In genomic region chr20:38680492-38681118, GRCh38 we compare ENCODE assay signal across 9 cellular contexts. TPM values are rescaled to one million over a fixed set of nuclear protein-coding genes. Genes with fewer than 3 reads are reported as not detected.
DNase-seq lines count a peak whose midpoint lies in the region; ATAC-seq, FAIRE-seq and TF ChIP-seq lines count a peak whose summit lies in the region.
"Had no signal": no experiment of that assay in that cellular context is flagged by ENCODE, and none has a peak within 500 bp of the region (broad histone marks: within the 10 kb centered on the region; RNA-seq: fewer than 3 reads in every experiment).

No MANE protein-coding gene starts in this region.

- no peaks in the 10 kb centered on the region for H3K79me2 ChIP-seq in GM23338 (replicated peaks; ENCODE audit: insufficient read depth)
- H3K79me2 ChIP-seq in K562 (ENCODE audit: control insufficient read depth, insufficient read depth, low read length), result no peaks in the 10 kb centered on the region

- ATAC-seq in GM23338 (peak; percentile 98), K562 (peak; percentile 76), GM21619 (IDR thresholded peaks at IDR 0.05; ENCODE audit: unreplicated experiment) (no peak), GM18517 (IDR thresholded peaks at IDR 0.05; ENCODE audit: unreplicated experiment) (no peak), upper lobe of left lung (ENCODE audit: low FRiP score in 2 of 2) (no peak)

- WGBS in K562 (ENCODE audit: insufficient coverage, low coverage, missing lambda C conversion rate), result 1% methylated on average over 6 of the region's 6 CpGs
- 45 to 60% methylated on average over 5 to 6 of the region's 6 CpGs for WGBS in upper lobe of left lung, 2 donors

- H4K20me1 ChIP-seq in GM23338 (replicated peaks; ENCODE audit: insufficient read depth) (peaks cover 17% of the 10 kb centered on the region; the same call in 1 of the 2 replicates), K562 (replicated peaks; ENCODE audit: control insufficient read depth, insufficient read depth, low read length) (no peaks in the 10 kb centered on the region)

- H3K36me3 ChIP-seq in GM23338 (ENCODE audit: insufficient read depth), result no peaks in the 10 kb centered on the region
- H3K36me3 ChIP-seq in K562 (ENCODE audit: control insufficient read depth, insufficient read depth, low read length), result no peaks in the 10 kb centered on the region
- no peaks in the 10 kb centered on the region for H3K36me3 ChIP-seq in upper lobe of left lung
- H3K36me3 ChIP-seq: tibial artery had no signal

- H3K9me3 Mint-ChIP-seq in GM23338, result no peaks in the 10 kb centered on the region
- no peaks in the 10 kb centered on the region for H3K9me3 Mint-ChIP-seq in nephron progenitor cell
- H3K9me3 Mint-ChIP-seq: nephron had no signal

- POLR2A ChIA-PET in K562 (lab: Yijun Ruan, JAX), result interaction anchor here (0.6 to 1.8 kb wide), 3 partner anchors 12 to 28 kb away, joined by 3 to 8 read pairs (median 3); no protein-coding TSS in a partner anchor

- H3K27me3 ChIP-seq in GM23338 (ENCODE audit: insufficient read depth) (peaks cover 30% of the 10 kb centered on the region), K562 (ENCODE audit: control insufficient read depth in 2 of 2, insufficient read depth in 2 of 2, low read length in 2 of 2) (no peaks in the 10 kb centered on the region; a peak in 1 of 5 replicates), upper lobe of left lung (no peaks in the 10 kb centered on the region)

- H3K4me1 Mint-ChIP-seq in GM23338 (no peaks in the 10 kb centered on the region), nephron progenitor cell (no peaks in the 10 kb centered on the region)
- H3K4me1 Mint-ChIP-seq: nephron had no signal

- TF ChIP-seq CTCF in GM23338 (conservative IDR thresholded peaks at IDR 0.05; ENCODE audit: low read depth in 2 of 2), result no peak
- no peak for TF ChIP-seq CTCF in NB4 (IDR thresholded peaks at IDR 0.05; ENCODE audit: low read depth, low read length)
- TF ChIP-seq CTCF in K562 (IDR thresholded peaks at IDR 0.05 in 2 of 3, conservative IDR thresholded peaks at IDR 0.05 in 1 of 3; ENCODE audit: insufficient read depth in 2 of 3, low read depth in 1 of 3, low read length in 3 of 3), result no peak
- TF ChIP-seq CTCF in nephron progenitor cell (IDR thresholded peaks at IDR 0.05), result no peak
- TF ChIP-seq CTCF in upper lobe of left lung (IDR thresholded peaks at IDR 0.05), result no peak

- intact Hi-C loops in K562 (cut with micrococcal nuclease), result no loop called here

- H3K4me2 ChIP-seq in GM23338, result no peak overlapping the region
- H3K4me2 ChIP-seq in K562 (ENCODE audit: insufficient read depth, low read length), result no peak overlapping the region

- H3K27ac ChIP-seq in GM23338 (ENCODE audit: low read depth) (no peak overlapping the region), K562 (ENCODE audit: extremely low read depth, low read depth, low read length) (no peak overlapping the region), upper lobe of left lung (no peak overlapping the region)
- H3K27ac ChIP-seq: tibial artery had no signal

- no peaks in the 10 kb centered on the region for H3K4me1 ChIP-seq in GM23338 (ENCODE audit: insufficient read depth)
- no peaks in the 10 kb centered on the region; a peak in 1 of 5 replicates for H3K4me1 ChIP-seq in K562 (replicated peaks in 1 of 2; ENCODE audit: control insufficient read depth in 2 of 2, insufficient read depth in 2 of 2, low read length in 2 of 2)
- H3K4me1 ChIP-seq in upper lobe of left lung, result no peaks in the 10 kb centered on the region
- H3K4me1 ChIP-seq: tibial artery had no signal

- no peak for TF ChIP-seq RAD21 in K562 (CRISPR knock-in tag; conservative IDR thresholded peaks at IDR 0.05 in 1 of 2, IDR thresholded peaks at IDR 0.05 in 1 of 2)

- DNase-seq in GM23338 (ENCODE audit: low spot score) (peak; percentile 78), NB4 (ENCODE audit: low read depth) (peak; percentile 59), K562 (ENCODE audit: extremely low read depth in 1 of 4, low spot score in 3 of 4) (peak; percentile 29 to 50 (median 40)), nephron progenitor cell (peak; percentile 84), upper lobe of left lung (no peak)

- no TSS peak for BruUV-seq in K562 (replicated peaks; lab: Mats Ljungman, UMichigan)

- no peaks in the 10 kb centered on the region for H3F3A ChIP-seq in GM23338 (replicated peaks; ENCODE audit: low read depth)

- no peak overlapping the region for H3K4me3 Mint-ChIP-seq in GM23338
- no peak overlapping the region for H3K4me3 Mint-ChIP-seq in nephron progenitor cell
- H3K4me3 Mint-ChIP-seq: nephron had no signal

- CTCF ChIA-PET in K562 (lab: Yijun Ruan, JAX; ENCODE audit: low intra/inter-chr PET ratio), result no interaction called here

- H3K4me3 ChIP-seq in GM23338 (no peak overlapping the region), NB4 (ENCODE audit: low read depth, low read length) (no peak overlapping the region), K562 (no peak overlapping the region), upper lobe of left lung (no peak overlapping the region)
- H3K4me3 ChIP-seq: tibial artery had no signal

- H3K27me3 Mint-ChIP-seq in GM23338 (ENCODE audit: insufficient read depth, low read depth, poor library complexity) (peaks cover 1% of the 10 kb centered on the region), nephron progenitor cell (ENCODE audit: low read depth, poor library complexity) (peaks cover 81% of the 10 kb centered on the region)

- FAIRE-seq in K562 (lab: Jason Lieb, UNC), result peak; percentile 35

- H3K9me1 ChIP-seq in K562 (ENCODE audit: control insufficient read depth, insufficient read depth, low read length), result no peaks in the 10 kb centered on the region

- H3K36me3 Mint-ChIP-seq in GM23338 (ENCODE audit: low read depth) (no peaks in the 10 kb centered on the region), nephron progenitor cell (ENCODE audit: low read depth) (no peaks in the 10 kb centered on the region)

- H3K9me2 ChIP-seq in GM23338 (ENCODE audit: insufficient read depth), result no peaks in the 10 kb centered on the region; the same call in 1 of the 2 replicates

- H3K9ac ChIP-seq in K562 (ENCODE audit: insufficient read depth in 1 of 2, low read depth in 2 of 2, low read length in 2 of 2), result no peak overlapping the region

- TF ChIP-seq POLR2A in NB4 (IDR thresholded peaks at IDR 0.05; ENCODE audit: extremely low read depth, insufficient read length) (no peak), K562 (conservative IDR thresholded peaks at IDR 0.05) (no peak), upper lobe of left lung (IDR thresholded peaks at IDR 0.05) (no peak)

- in situ Hi-C loops in K562 (cut with MboI), result no loop called here

- H2AFZ ChIP-seq in GM23338 (no peak overlapping the region), K562 (ENCODE audit: low read depth, low read length) (no peak overlapping the region)

- H3K9me3 ChIP-seq in K562 (replicated peaks; ENCODE audit: control insufficient read depth, insufficient read depth, low read depth, low read length), result no peaks in the 10 kb centered on the region
- H3K9me3 ChIP-seq in upper lobe of left lung, result no peaks in the 10 kb centered on the region
- H3K9me3 ChIP-seq: tibial artery had no signal

- TF ChIP-seq EP300 in K562 (IDR thresholded peaks at IDR 0.05; ENCODE audit: low read length) (no peak), upper lobe of left lung (IDR thresholded peaks at IDR 0.05) (no peak)

- no peak overlapping the region for H3K27ac Mint-ChIP-seq in GM23338
- H3K27ac Mint-ChIP-seq in nephron progenitor cell, result no peak overlapping the region
- H3K27ac Mint-ChIP-seq: nephron had no signal

TF ChIP-seq in GM23338, 12 proteins besides CTCF, POLR2A, EP300 and RAD21 (continues in another document):
- 0 out of 2 replicates have a peak, but pooled peaks have one; percentile 8 for TF ChIP-seq CREB1 (CRISPR knock-in tag; IDR thresholded peaks at IDR 0.05; ENCODE audit: low read depth)

TF ChIP-seq in K562, 482 proteins besides CTCF, POLR2A, EP300 and RAD21 (continues in another document):
- TF ChIP-seq MECOM (CRISPR knock-in tag; IDR thresholded peaks at IDR 0.05) (0 out of 2 replicates have a peak, but pooled peaks have one; percentile 8), CREB1 (IDR thresholded peaks at IDR 0.05) (no peak), CREB1 (CRISPR knock-in tag; IDR thresholded peaks at IDR 0.05) (no peak), HMBOX1 (IDR thresholded peaks at IDR 0.05) (no peak), HDAC1 (IDR thresholded peaks at IDR 0.05) (no peak), ZNF133 (CRISPR knock-in tag; IDR thresholded peaks at IDR 0.05) (no peak)

RNA-seq across cellular contexts. Expression of gene SLC32A1, which starts 43.7 kb away (rescaled TPM):
- total RNA-seq in GM23338 (2014; rRNA removed; shearing (Covaris generic)), result 0.08 and 0.87 TPM in 2 replicates
- polyA plus RNA-seq in GM23338 (2016; fragmentation: Nextera tagmentation; extraction: Ambion mirVana), result 0.09 TPM in 1 of 2 replicates, not detected in the other
- 0.16 TPM in 1 of 2 replicates, not detected in the other for total RNA-seq in K562 (2011; cell fraction: chromatin; rRNA removed; ENCODE audit: low replicate concordance)
- total RNA-seq in K562 (2011; cell fraction: nucleolus; rRNA removed), result not detected in 2 replicates
- total RNA-seq in K562 (2011; cell fraction: nucleoplasm; rRNA removed), result 0.23 TPM in 1 of 2 replicates, not detected in the other
- total RNA-seq in K562 (2014; rRNA removed), result not detected in 2 replicates
- total RNA-seq in K562 (2014; rRNA removed; fragmentation: Illumina TruSeq; extraction: Trizol), result not detected in 2 replicates
- total RNA-seq in K562 (2015; rRNA removed; fragmentation: Illumina TruSeq; extraction: Trizol), result not detected in 2 replicates
- not detected in 2 replicates for total RNA-seq in K562 (2021)
- polyA plus RNA-seq in K562 (2011; rRNA removed), result not detected in 2 replicates
- polyA plus RNA-seq in K562 (2011; cell fraction: cytosol; rRNA removed), result not detected in 2 replicates
- not detected in 2 replicates for polyA plus RNA-seq in K562 (2011; cell fraction: nucleus; rRNA removed)
- not detected in 2 replicates for polyA plus RNA-seq in K562 (2012)
- polyA plus RNA-seq in K562 (2014; fragmentation: Illumina TruSeq; extraction: Trizol), result not detected in 2 replicates
- polyA plus RNA-seq in K562 (2014; fragmentation: Nextera tagmentation; extraction: Ambion mirVana), result not detected
- not detected in 2 replicates for polyA plus RNA-seq in K562 (2014; rRNA removed)
- polyA minus RNA-seq in K562 (2011; rRNA and poly(A)+ RNA removed), result not detected in 2 replicates
- not detected in 2 replicates for polyA minus RNA-seq in K562 (2011; cell fraction: cytosol; rRNA and poly(A)+ RNA removed)
- polyA minus RNA-seq in K562 (2011; cell fraction: nucleus; rRNA and poly(A)+ RNA removed), result not detected in 2 replicates
- total RNA-seq in upper lobe of left lung, result not detected

Comparison
In these comparisons a context has a peak if more than half of its experiments do, and no peak if none do; other contexts are left out.
1. ATAC-seq: peak in GM23338 (single experiment) and K562 (single experiment); none in GM21619 (single experiment), GM18517 (single experiment) and upper lobe of left lung (0 of 2).
2. DNase-seq: peak in GM23338 (single experiment), NB4 (single experiment), K562 (4 of 4) and nephron progenitor cell (single experiment); none in upper lobe of left lung (0 of 2).